In genomic region chr10:61744469-61744868, GRCh38 we compare ENCODE assay signal across 14 cellular contexts.
A peak's percentile ranks its signal among the peaks of the same experiment; 100 is the strongest.
DNase-seq lines count a peak whose midpoint lies in the region; ATAC-seq and TF ChIP-seq lines count a peak whose summit lies in the region.
"Had no signal": no experiment of that assay in that cellular context is flagged by ENCODE, and none has a peak within 500 bp of the region (broad histone marks: within the 10 kb centered on the region; RNA-seq: fewer than 3 reads in every experiment).

No MANE protein-coding gene starts in this region.

- H3K9me3 Mint-ChIP-seq in endodermal cell = no peaks in the 10 kb centered on the region

- H3K27me3 ChIP-seq in GM06990 (replicated peaks; ENCODE audit: control insufficient read depth, insufficient read depth, low read length) (no peaks in the 10 kb centered on the region), endodermal cell (ENCODE audit: control insufficient read depth, insufficient read depth, low read length, poor library complexity, severe bottlenecking) (no peaks in the 10 kb centered on the region), trophoblast cell (ENCODE audit: insufficient read depth, low read length) (no peaks in the 10 kb centered on the region)
- H3K27me3 ChIP-seq: upper lobe of right lung had no signal

- H3K9ac ChIP-seq in endodermal cell (ENCODE audit: extremely low read depth, low read length, poor library complexity, severe bottlenecking) (no peak overlapping the region), trophoblast cell (ENCODE audit: low read length) (no peak overlapping the region)

- in situ Hi-C loops in ACHN (cut with HindIII; ENCODE audit: low pct_ligation_motif_present, low pct_unique_long_range_greater_than_20kb, low sequenced_read_pairs) = no loop called here

- H3K4me3 Mint-ChIP-seq in endodermal cell = no peak overlapping the region
- H3K4me3 Mint-ChIP-seq: T-helper 1 cell treated with Interleukin-12 subunit alpha and Interleukin-12 subunit beta and Interleukin-4 antibody, amounts not matched to agents 30 μg/mL and 1 μg/mL, for 36 hours had no signal

- no peak overlapping the region for H3K4ac ChIP-seq in trophoblast cell (ENCODE audit: low read depth, low read length)

- H3K9me3 ChIP-seq in endodermal cell (ENCODE audit: control insufficient read depth, low read length) = no peaks in the 10 kb centered on the region
- no peaks in the 10 kb centered on the region for H3K9me3 ChIP-seq in trophoblast cell (ENCODE audit: insufficient read depth, low read depth, low read length)
- H3K9me3 ChIP-seq: upper lobe of right lung had no signal

- no peak overlapping the region for H2BK12ac ChIP-seq in trophoblast cell (ENCODE audit: low read length)

- no peaks in the 10 kb centered on the region for H3K4me1 ChIP-seq in endodermal cell (ENCODE audit: control insufficient read depth, insufficient read depth, low read length)
- H3K4me1 ChIP-seq in trophoblast cell (ENCODE audit: control insufficient read depth in 1 of 2, insufficient read depth in 2 of 2, low read length in 2 of 2) = no peaks in the 10 kb centered on the region
- H3K4me1 ChIP-seq: upper lobe of right lung had no signal

- H3K79me2 ChIP-seq in trophoblast cell (ENCODE audit: control insufficient read depth, insufficient read depth, low read length, poor library complexity) = no peaks in the 10 kb centered on the region

- DNase-seq in ACHN = peak; percentile 21
- no peak for DNase-seq in GM06990 (ENCODE audit: extremely low read depth, insufficient read length)
- peak; percentile 54 for DNase-seq in NAMALWA (ENCODE audit: low spot score)
- DNase-seq in endodermal cell = peak; percentile 64
- DNase-seq in NCI-H187 treated with DMSO at 0.1 percent for 48 hours (lab: John Stamatoyannopoulos, UW) = no peak
- DNase-seq in NCI-H1436 (lab: John Stamatoyannopoulos, UW) = no peak
- DNase-seq in trophoblast cell = no peak
- DNase-seq: activated CD8-positive, alpha-beta memory T cell treated with anti-CD3 and anti-CD28 coated beads, Interleukin-2, amount 50 U/mL, for 48 hours; HCEC 1CT; NCI-H226; upper lobe of right lung had no signal

- no peak overlapping the region for H3K23ac ChIP-seq in trophoblast cell (ENCODE audit: low read length)

- peaks cover 16% of the 10 kb centered on the region for H3K4me1 Mint-ChIP-seq in endodermal cell

- H3K4me3 ChIP-seq in GM06990 (replicated peaks; ENCODE audit: low read depth, low read length) (no peak overlapping the region), endodermal cell (ENCODE audit: low read length) (no peak overlapping the region), trophoblast cell (ENCODE audit: low read depth, low read length) (no peak overlapping the region)
- H3K4me3 ChIP-seq: lung, upper lobe of right lung had no signal

- no CpG with 5 or more reads among the region's 1 CpG for WGBS in endodermal cell (ENCODE audit: insufficient coverage in 1 of 2, insufficient read length in 1 of 2), 2 experiments
- no CpG with 5 or more reads among the region's 1 CpG for WGBS in trophoblast cell (ENCODE audit: extremely low coverage, insufficient coverage, insufficient read length)

- H3K14ac ChIP-seq in trophoblast cell (ENCODE audit: low read length) = no peak overlapping the region

- no peak overlapping the region for H4K91ac ChIP-seq in trophoblast cell (ENCODE audit: low read depth, low read length)

- H3K4me2 ChIP-seq in trophoblast cell (ENCODE audit: low read length) = no peak overlapping the region

- no peak for ATAC-seq in GM19324 (IDR thresholded peaks at IDR 0.05; ENCODE audit: low FRiP score, unreplicated experiment)
- ATAC-seq: upper lobe of right lung had no signal

- H3K79me1 ChIP-seq in trophoblast cell (ENCODE audit: low read length) = no peaks in the 10 kb centered on the region

- no peaks in the 10 kb centered on the region for H3K36me3 ChIP-seq in GM06990 (ENCODE audit: control insufficient read depth, insufficient read depth, low read length)
- H3K36me3 ChIP-seq in endodermal cell (ENCODE audit: control insufficient read depth, insufficient read depth, low read length) = no peaks in the 10 kb centered on the region
- H3K36me3 ChIP-seq in trophoblast cell (ENCODE audit: control insufficient read depth in 1 of 2, insufficient read depth in 2 of 2, low read length in 2 of 2) = no peaks in the 10 kb centered on the region
- H3K36me3 ChIP-seq: upper lobe of right lung had no signal

- H3K18ac ChIP-seq in trophoblast cell (ENCODE audit: low read length) = no peak overlapping the region

- H2BK120ac ChIP-seq in trophoblast cell (ENCODE audit: insufficient read depth, low read length, poor library complexity) = no peak overlapping the region

- no peaks in the 10 kb centered on the region for H3K36me3 Mint-ChIP-seq in endodermal cell (ENCODE audit: low read depth)

- H3K27ac Mint-ChIP-seq in endodermal cell = no peak overlapping the region
- H3K27ac Mint-ChIP-seq: T-helper 1 cell treated with Interleukin-12 subunit alpha and Interleukin-12 subunit beta and Interleukin-4 antibody, amounts not matched to agents 30 μg/mL and 1 μg/mL, for 36 hours had no signal

- H2AFZ ChIP-seq in trophoblast cell (ENCODE audit: insufficient read depth, low read length, poor library complexity) = no peak overlapping the region

- no peak overlapping the region for H2BK5ac ChIP-seq in trophoblast cell (ENCODE audit: low read depth, low read length, poor library complexity)

- H3K27ac ChIP-seq in endodermal cell (ENCODE audit: low read depth, low read length) = no peak overlapping the region
- no peak overlapping the region for H3K27ac ChIP-seq in trophoblast cell (ENCODE audit: low read depth, low read length)
- H3K27ac ChIP-seq: upper lobe of right lung had no signal

- no peak overlapping the region for H4K8ac ChIP-seq in trophoblast cell (ENCODE audit: low read depth, low read length)

- no peak overlapping the region for H2AK5ac ChIP-seq in trophoblast cell (ENCODE audit: low read length)

- TF ChIP-seq CTCF in GM06990 (IDR thresholded peaks at IDR 0.05; ENCODE audit: insufficient read depth, low read length, poor library complexity, severe bottlenecking) = peak; percentile 47
- TF ChIP-seq CTCF in endodermal cell (conservative IDR thresholded peaks at IDR 0.05) = peak; percentile 74

- H3K27me3 Mint-ChIP-seq in endodermal cell (ENCODE audit: insufficient read depth) = no peaks in the 10 kb centered on the region

- no peak overlapping the region for H4K12ac ChIP-seq in trophoblast cell (ENCODE audit: low read depth, low read length)

Comparison
In these comparisons a context has a peak if more than half of its experiments do, and no peak if none do; other contexts are left out.
1. DNase-seq: peak in ACHN (single experiment), NAMALWA (single experiment) and endodermal cell (single experiment); none in GM06990 (single experiment), NCI-H187 treated with DMSO at 0.1 percent for 48 hours (single experiment), NCI-H1436 (single experiment) and trophoblast cell (0 of 2).